19 cellular contexts compared by ENCODE assay signal in the genomic region with DNA sequence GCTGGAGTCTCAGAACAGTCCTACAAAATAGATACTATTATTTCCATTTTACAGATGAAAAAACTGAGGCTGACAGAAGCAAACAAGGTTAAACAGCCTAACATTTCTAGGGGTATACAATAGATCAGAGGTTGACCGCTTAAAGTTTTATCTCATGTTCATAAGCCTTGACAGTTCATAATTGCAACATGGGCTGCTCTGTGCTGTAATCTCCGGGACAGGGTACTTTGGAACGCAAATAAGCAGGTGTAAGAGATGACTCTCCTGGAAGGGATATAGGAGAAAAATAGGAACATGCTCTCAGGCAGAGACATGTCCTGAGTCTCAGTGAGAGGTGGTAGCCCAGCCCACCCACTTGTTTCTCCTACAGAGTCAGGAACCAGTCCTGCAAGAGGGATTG.
DNase-seq lines count a peak whose midpoint lies in the region; ATAC-seq, FAIRE-seq and TF ChIP-seq lines count a peak whose summit lies in the region.
"Had no signal": no experiment of that assay in that cellular context is flagged by ENCODE, and none has a peak within 500 bp of the region (broad histone marks: within the 10 kb centered on the region; RNA-seq: fewer than 3 reads in every experiment).

No MANE protein-coding gene starts in this region.

- in situ Hi-C loops in K562 (cut with MboI) = no loop called here
- in situ Hi-C loops in HepG2 (cut with HindIII; ENCODE audit: extremely low pct_ligation_motif_present, low pct_unique_long_range_greater_than_20kb) = no loop called here

- no peaks in the 10 kb centered on the region for H3K36me3 ChIP-seq in K562 (ENCODE audit: control insufficient read depth, insufficient read depth, low read length)
- no peaks in the 10 kb centered on the region for H3K36me3 ChIP-seq in HepG2 (replicated peaks in 1 of 2; ENCODE audit: control insufficient read depth in 1 of 2, insufficient read depth in 2 of 2, low read length in 2 of 2)
- no peaks in the 10 kb centered on the region for H3K36me3 ChIP-seq in right lobe of liver
- H3K36me3 ChIP-seq: BLaER1 treated with 17β-estradiol and CSF1 and Interleukin-3, amounts not matched to agents 10 nM and 100 nM had no signal

- H2AFZ ChIP-seq in K562 (ENCODE audit: low read depth, low read length) = no peak overlapping the region
- no peak overlapping the region for H2AFZ ChIP-seq in HepG2 (ENCODE audit: low read length)

- H3K4me2 ChIP-seq in K562 (ENCODE audit: insufficient read depth, low read length) (no peak overlapping the region), HepG2 (ENCODE audit: low read depth, low read length) (no peak overlapping the region)
- H3K4me2 ChIP-seq: A549; BLaER1 treated with 17β-estradiol and CSF1 and Interleukin-3, amounts not matched to agents 10 nM and 100 nM had no signal

- no peaks in the 10 kb centered on the region for H3K4me1 ChIP-seq in K562 (replicated peaks in 1 of 2; ENCODE audit: control insufficient read depth in 2 of 2, insufficient read depth in 2 of 2, low read length in 2 of 2)
- H3K4me1 ChIP-seq in HepG2 (ENCODE audit: insufficient read depth, low read length) = peaks cover 22% of the 10 kb centered on the region
- H3K4me1 ChIP-seq in right lobe of liver = peaks cover 0 to 42% (median 8%) of the 10 kb centered on the region in 4 donors
- H3K4me1 ChIP-seq: A549; BLaER1 treated with 17β-estradiol and CSF1 and Interleukin-3, amounts not matched to agents 10 nM and 100 nM; Caco-2 had no signal

- ATAC-seq in K562 (no peak), HepG2 (peak; percentile 62), right lobe of liver (peak; percentile 76 to 83 (median 80))
- ATAC-seq: A549; CD8-positive, alpha-beta T cell had no signal

- no peak for TF ChIP-seq RAD21 in K562 (CRISPR knock-in tag; conservative IDR thresholded peaks at IDR 0.05 in 1 of 2, IDR thresholded peaks at IDR 0.05 in 1 of 2)
- TF ChIP-seq RAD21 in HepG2 (CRISPR knock-in tag; IDR thresholded peaks at IDR 0.05) = no peak

- intact Hi-C loops in K562 (cut with micrococcal nuclease) = no loop called here
- intact Hi-C loops in HepG2 (cut with micrococcal nuclease; ENCODE audit: unreplicated experiment) = no loop called here
- intact Hi-C loops in right lobe of liver (cut with DNase I) = no loop called here

- no peaks in the 10 kb centered on the region for H3K9me1 ChIP-seq in K562 (ENCODE audit: control insufficient read depth, insufficient read depth, low read length)

- H3K27me3 ChIP-seq in K562 (ENCODE audit: control insufficient read depth in 2 of 2, insufficient read depth in 2 of 2, low read length in 2 of 2) (peaks cover 0 to 9% of the 10 kb centered on the region in 2 experiments; a peak in 2 of 5 replicates), HepG2 (ENCODE audit: control insufficient read depth in 1 of 2, insufficient read depth in 2 of 2, low read length in 2 of 2) (no peaks in the 10 kb centered on the region), right lobe of liver (no peaks in the 10 kb centered on the region)
- H3K27me3 ChIP-seq: BLaER1 treated with 17β-estradiol and CSF1 and Interleukin-3, amounts not matched to agents 10 nM and 100 nM had no signal

- CTCF ChIA-PET in K562 (lab: Yijun Ruan, JAX; ENCODE audit: low intra/inter-chr PET ratio) (no interaction called here), HepG2 (lab: Yijun Ruan, JAX; ENCODE audit: low intra/inter-chr PET ratio, low total read pairs) (no interaction called here)

- no peak for TF ChIP-seq CTCF in K562 (IDR thresholded peaks at IDR 0.05 in 2 of 3, conservative IDR thresholded peaks at IDR 0.05 in 1 of 3; ENCODE audit: insufficient read depth in 2 of 3, low read depth in 1 of 3, low read length in 3 of 3)
- TF ChIP-seq CTCF in HepG2 (CRISPR knock-in tag; IDR thresholded peaks at IDR 0.05) = no peak
- TF ChIP-seq CTCF in right lobe of liver (IDR thresholded peaks at IDR 0.05) = no peak

- FAIRE-seq in K562 (lab: Jason Lieb, UNC) (no peak), HepG2 (lab: Jason Lieb, UNC) (no peak)
- FAIRE-seq: A549, D721Med, G401.6, GM12891, GM19239 had no signal

- POLR2A ChIA-PET in K562 (lab: Yijun Ruan, JAX) (no interaction called here), HepG2 (lab: Yijun Ruan, JAX) (no interaction called here)

- BruUV-seq in K562 (replicated peaks; lab: Mats Ljungman, UMichigan) = no TSS peak
- no TSS peak for BruUV-seq in HepG2 (replicated peaks; lab: Mats Ljungman, UMichigan)

- H3K79me2 ChIP-seq in K562 (ENCODE audit: control insufficient read depth, insufficient read depth, low read length) (no peaks in the 10 kb centered on the region), HepG2 (ENCODE audit: insufficient read depth, low read length) (no peaks in the 10 kb centered on the region)

- DNase-seq in K562 (ENCODE audit: extremely low read depth in 1 of 4, low spot score in 3 of 4) = no peak
- peak; percentile 35 for DNase-seq in HepG2 (ENCODE audit: low spot score)
- peak in 1 of 3 donors; percentile 62 for DNase-seq in right lobe of liver
- no peak for DNase-seq in activated T-cell treated with anti-CD3 and anti-CD28 coated beads for 4 hours
- DNase-seq in NCI-H1048 (lab: John Stamatoyannopoulos, UW) = no peak
- DNase-seq: AML-193; Caco-2; Calu3; CD4-positive, alpha-beta T cell; CD8-positive, alpha-beta T cell; GF-D8 had no signal

- H3K9me3 ChIP-seq in K562 (replicated peaks; ENCODE audit: control insufficient read depth, insufficient read depth, low read depth, low read length) = no peaks in the 10 kb centered on the region
- no peaks in the 10 kb centered on the region for H3K9me3 ChIP-seq in HepG2 (ENCODE audit: low read length)
- no peaks in the 10 kb centered on the region for H3K9me3 ChIP-seq in right lobe of liver
- H3K9me3 ChIP-seq: A549; BLaER1 treated with 17β-estradiol and CSF1 and Interleukin-3, amounts not matched to agents 10 nM and 100 nM; Caco-2 had no signal

- no peak overlapping the region for H3K4me3 ChIP-seq in K562
- no peak overlapping the region for H3K4me3 ChIP-seq in HepG2 (replicated peaks in 1 of 3; ENCODE audit: insufficient read depth in 1 of 3, low read depth in 2 of 3, low read length in 3 of 3)
- H3K4me3 ChIP-seq in right lobe of liver = no peak overlapping the region
- H3K4me3 ChIP-seq: A549; BLaER1 treated with 17β-estradiol and CSF1 and Interleukin-3, amounts not matched to agents 10 nM and 100 nM had no signal

- 5% methylated on average over 3 of the region's 3 CpGs for WGBS in K562 (ENCODE audit: insufficient coverage, low coverage, missing lambda C conversion rate)
- WGBS in HepG2 (ENCODE audit: low lambda C conversion rate) = 9% methylated on average over 3 of the region's 3 CpGs
- WGBS in right lobe of liver (ENCODE audit: insufficient coverage, low coverage, low lambda C conversion rate, missing lambda C conversion rate) = 31% methylated on average over 3 of the region's 3 CpGs

- no peak overlapping the region for H3K9ac ChIP-seq in K562 (ENCODE audit: insufficient read depth in 1 of 2, low read depth in 2 of 2, low read length in 2 of 2)
- H3K9ac ChIP-seq in HepG2 (ENCODE audit: insufficient read depth, low read depth, low read length) = no peak overlapping the region
- H3K9ac ChIP-seq: BLaER1 treated with 17β-estradiol and CSF1 and Interleukin-3, amounts not matched to agents 10 nM and 100 nM had no signal

- H4K20me1 ChIP-seq in K562 (replicated peaks; ENCODE audit: control insufficient read depth, insufficient read depth, low read length) = no peaks in the 10 kb centered on the region
- no peaks in the 10 kb centered on the region for H4K20me1 ChIP-seq in HepG2 (ENCODE audit: insufficient read depth, low read length)
- H4K20me1 ChIP-seq: BLaER1 treated with 17β-estradiol and CSF1 and Interleukin-3, amounts not matched to agents 10 nM and 100 nM had no signal

- TF ChIP-seq EP300 in K562 (IDR thresholded peaks at IDR 0.05; ENCODE audit: low read length) = no peak
- TF ChIP-seq EP300 in HepG2 (IDR thresholded peaks at IDR 0.05; ENCODE audit: low read depth in 2 of 2, low read length in 2 of 2) = no peak; a peak in 1 of 4 replicates
- TF ChIP-seq EP300 in HepG2 (CRISPR knock-in tag; IDR thresholded peaks at IDR 0.05; ENCODE audit: borderline replicate concordance) = no peak

- TF ChIP-seq POLR2A in K562 (conservative IDR thresholded peaks at IDR 0.05) = no peak
- TF ChIP-seq POLR2A in HepG2 (IDR thresholded peaks at IDR 0.05; ENCODE audit: insufficient read depth in 1 of 2, low read depth in 2 of 2, low read length in 2 of 2) = no peak
- no peak for TF ChIP-seq POLR2A in right lobe of liver (IDR thresholded peaks at IDR 0.05)

- H3K27ac ChIP-seq in K562 (ENCODE audit: extremely low read depth, low read depth, low read length) = no peak overlapping the region
- no peak overlapping the region for H3K27ac ChIP-seq in HepG2 (ENCODE audit: extremely low read length, insufficient read depth, low read length)
- peak overlapping the region in 1 of 3 donors; percentile 54 for H3K27ac ChIP-seq in right lobe of liver
- H3K27ac ChIP-seq: 22Rv1; A549; BLaER1 treated with 17β-estradiol and CSF1 and Interleukin-3, amounts not matched to agents 10 nM and 100 nM; C4-2B had no signal

TF ChIP-seq in K562, 482 proteins besides CTCF, POLR2A, EP300 and RAD21:
- TF ChIP-seq ZBTB1 (CRISPR knock-in tag; IDR thresholded peaks at IDR 0.05; ENCODE audit: borderline replicate concordance, low read depth) (no peak), RBM25 (IDR thresholded peaks at IDR 0.05; ENCODE audit: low read depth, low read length, severe bottlenecking) (peak; percentile 35)
TF ChIP-seq in K562: peak in this region for 1.

TF ChIP-seq in HepG2, 621 proteins besides CTCF, POLR2A, EP300 and RAD21:
- TF ChIP-seq HNF4A (CRISPR knock-in tag; IDR thresholded peaks at IDR 0.05) = peak; percentile 41; the same call in 1 of the 2 replicates
- TF ChIP-seq NRL (CRISPR knock-in tag; IDR thresholded peaks at IDR 0.05; ENCODE audit: borderline replicate concordance) = no peak
- TF ChIP-seq ZNF629 (CRISPR knock-in tag; conservative IDR thresholded peaks at IDR 0.05) = peak; percentile 73
- peak; percentile 73 for TF ChIP-seq CEBPB (IDR thresholded peaks at IDR 0.05; ENCODE audit: borderline replicate concordance, low read depth, low read length)
- peak; percentile 27; the same call in 1 of the 2 replicates for TF ChIP-seq TCF7 (IDR thresholded peaks at IDR 0.05; ENCODE audit: low read depth)
